In genomic region chr6:7146079-7146828, GRCh38 we compare ENCODE assay signal across 8 cellular contexts. TPM values are rescaled to one million over a fixed set of nuclear protein-coding genes. Genes with fewer than 3 reads are reported as not detected.
DNase-seq lines count a peak whose midpoint lies in the region; ATAC-seq and TF ChIP-seq lines count a peak whose summit lies in the region.

No MANE protein-coding gene starts in this region.

- peak overlapping the region; percentile 93 for H3K27ac Mint-ChIP-seq in GM23338

- H3K9me3 Mint-ChIP-seq in GM23338: no peaks in the 10 kb centered on the region

- H3K4me1 Mint-ChIP-seq in GM23338: peaks cover 83% of the 10 kb centered on the region

- WGBS in smooth muscle cell (ENCODE audit: low lambda C conversion rate): 12% methylated on average over 13 of the region's 13 CpGs

- H3K9ac ChIP-seq in iPS-15b (ENCODE audit: low read depth, low read length): no peak overlapping the region
- peak overlapping the region; percentile 62 for H3K9ac ChIP-seq in smooth muscle cell (ENCODE audit: low read depth)

- H2AFZ ChIP-seq in GM23338 (no peak overlapping the region), smooth muscle cell (ENCODE audit: low read depth) (peak overlapping the region; percentile 43)

- H3K27ac ChIP-seq in GM23338 (ENCODE audit: low read depth) (peak overlapping the region; percentile 84), smooth muscle cell (ENCODE audit: low read depth) (peak overlapping the region; percentile 94)

- peak; percentile 36 for ATAC-seq in GM23338

- H4K20me1 ChIP-seq in GM23338 (replicated peaks; ENCODE audit: insufficient read depth) (no peaks in the 10 kb centered on the region), smooth muscle cell (ENCODE audit: low read depth) (peaks cover 92% of the 10 kb centered on the region)

- TF ChIP-seq CTCF in GM23338 (conservative IDR thresholded peaks at IDR 0.05; ENCODE audit: low read depth in 2 of 2) (no peak), NB4 (IDR thresholded peaks at IDR 0.05; ENCODE audit: low read depth, low read length) (no peak), smooth muscle cell (IDR thresholded peaks at IDR 0.05; ENCODE audit: borderline replicate concordance, insufficient read depth, poor library complexity, severe bottlenecking) (no peak)

- no peaks in the 10 kb centered on the region for H3K36me3 Mint-ChIP-seq in GM23338 (ENCODE audit: low read depth)

- H3K4me3 ChIP-seq in GM23338 (peak overlapping the region; percentile 48), NB4 (ENCODE audit: low read depth, low read length) (peak overlapping the region; percentile 78), iPS-15b (ENCODE audit: low read depth, low read length) (peak overlapping the region; percentile 9), smooth muscle cell (peak overlapping the region; percentile 16)

- DNase-seq in ELR (ENCODE audit: low read depth): peak; percentile 60
- DNase-seq in GM23338 (ENCODE audit: low spot score): peak; percentile 52
- DNase-seq in NB4 (ENCODE audit: low read depth): peak; percentile 95
- peak; percentile 67 for DNase-seq in amniotic epithelial cell (ENCODE audit: low read depth)
- DNase-seq in smooth muscle cell (lab: John Stamatoyannopoulos, UW; ENCODE audit: unreplicated experiment): no peak
- no peak for DNase-seq in stimulated activated CD4-positive, alpha-beta T cell treated with anti-CD3 and anti-CD28 coated beads, Interleukin-1b, Interleukin-23, amount 100 ng/mL, for 48 hours
- DNase-seq in NCI-H748 treated with DMSO at 0.1 percent for 48 hours (lab: John Stamatoyannopoulos, UW): no peak

- H3K79me2 ChIP-seq in GM23338 (replicated peaks; ENCODE audit: insufficient read depth): peaks cover 68% of the 10 kb centered on the region
- H3K79me2 ChIP-seq in smooth muscle cell (ENCODE audit: low read depth): peaks cover 95% of the 10 kb centered on the region

- no peaks in the 10 kb centered on the region for H3K36me3 ChIP-seq in GM23338 (ENCODE audit: insufficient read depth)
- H3K36me3 ChIP-seq in iPS-15b (ENCODE audit: control insufficient read depth, insufficient read depth, low read length): no peaks in the 10 kb centered on the region
- H3K36me3 ChIP-seq in smooth muscle cell (ENCODE audit: low read depth): no peaks in the 10 kb centered on the region

- H3K9me2 ChIP-seq in GM23338 (ENCODE audit: insufficient read depth): no peaks in the 10 kb centered on the region

- H3K27me3 ChIP-seq in GM23338 (ENCODE audit: insufficient read depth) (no peaks in the 10 kb centered on the region), iPS-15b (ENCODE audit: control insufficient read depth, insufficient read depth, low read length) (no peaks in the 10 kb centered on the region), smooth muscle cell (ENCODE audit: low read depth) (no peaks in the 10 kb centered on the region)

- H3F3A ChIP-seq in GM23338 (replicated peaks; ENCODE audit: low read depth): no peaks in the 10 kb centered on the region
- H3F3A ChIP-seq in smooth muscle cell (ENCODE audit: low read depth): peaks cover 17% of the 10 kb centered on the region

- H3K9me3 ChIP-seq in iPS-15b (ENCODE audit: control insufficient read depth, insufficient read depth, low read length) (no peaks in the 10 kb centered on the region), smooth muscle cell (replicated peaks; ENCODE audit: low read depth) (no peaks in the 10 kb centered on the region)

- H3K4me1 ChIP-seq in GM23338 (ENCODE audit: insufficient read depth) (peaks cover 68% of the 10 kb centered on the region), iPS-15b (ENCODE audit: control insufficient read depth, insufficient read depth, low read length) (peaks cover 47% of the 10 kb centered on the region), smooth muscle cell (ENCODE audit: low read depth) (peaks cover 64% of the 10 kb centered on the region)

- H3K4me2 ChIP-seq in GM23338 (peak overlapping the region; percentile 72), smooth muscle cell (peak overlapping the region; percentile 80)

- peak; percentile 58 for TF ChIP-seq POLR2A in NB4 (IDR thresholded peaks at IDR 0.05; ENCODE audit: extremely low read depth, insufficient read length)

- peaks cover 9% of the 10 kb centered on the region for H3K27me3 Mint-ChIP-seq in GM23338 (ENCODE audit: insufficient read depth, low read depth, poor library complexity)

- H3K4me3 Mint-ChIP-seq in GM23338: peak overlapping the region; percentile 50

TF ChIP-seq in GM23338, 12 proteins besides CTCF, POLR2A, EP300 and RAD21 (continues in another document):
- no peak for TF ChIP-seq REST (IDR thresholded peaks at IDR 0.05; ENCODE audit: unreplicated experiment)
- no peak for TF ChIP-seq POLR2AphosphoS5 (IDR thresholded peaks at IDR 0.05; ENCODE audit: low read depth)
- no peak for TF ChIP-seq ZNF331 (CRISPR knock-in tag; IDR thresholded peaks at IDR 0.05; ENCODE audit: low read depth)
- TF ChIP-seq EZH2phosphoT487 (IDR thresholded peaks at IDR 0.05; ENCODE audit: unreplicated experiment): no peak
- no peak for TF ChIP-seq JUNB (IDR thresholded peaks at IDR 0.05; ENCODE audit: unreplicated experiment)
- TF ChIP-seq ZNF114 (CRISPR knock-in tag; IDR thresholded peaks at IDR 0.05): no peak
- no peak for TF ChIP-seq ETS1 (IDR thresholded peaks at IDR 0.05)
- TF ChIP-seq NANOG (IDR thresholded peaks at IDR 0.05; ENCODE audit: borderline replicate concordance): no peak
- TF ChIP-seq STAT1 (IDR thresholded peaks at IDR 0.05; ENCODE audit: unreplicated experiment): no peak
- TF ChIP-seq EZH2 (IDR thresholded peaks at IDR 0.05; ENCODE audit: low read depth, unreplicated experiment): no peak

RNA-seq across cellular contexts. Expression of gene RREB1, which starts 38.5 kb away (rescaled TPM):
- 25.5 and 29.1 TPM in 2 replicates for total RNA-seq in GM23338 (2014; rRNA removed; shearing (Covaris generic))
- polyA plus RNA-seq in GM23338 (2016; fragmentation: Nextera tagmentation; extraction: Ambion mirVana) (7.9 and 8.5 TPM in 2 replicates), smooth muscle cell (13.2 and 17.7 TPM in 2 replicates)
- total RNA-seq in smooth muscle cell: 19.8 and 26.1 TPM in 2 replicates

Comparison
In these comparisons a context has a peak if more than half of its experiments do, and no peak if none do; other contexts are left out.
1. DNase-seq: peak in ELR (single experiment), GM23338 (single experiment), NB4 (single experiment) and amniotic epithelial cell (single experiment); none in smooth muscle cell (single experiment), stimulated activated CD4-positive, alpha-beta T cell treated with anti-CD3 and anti-CD28 coated beads, Interleukin-1b, Interleukin-23, amount 100 ng/mL, for 48 hours (single experiment) and NCI-H748 treated with DMSO at 0.1 percent for 48 hours (single experiment).
2. H3K4me3 ChIP-seq: peak in every context shown above with its lines; median percentile 78 in NB4; 48 in GM23338; 16 in smooth muscle cell; 9 in iPS-15b.